20 cellular contexts compared by ENCODE assay signal in the genomic region with DNA sequence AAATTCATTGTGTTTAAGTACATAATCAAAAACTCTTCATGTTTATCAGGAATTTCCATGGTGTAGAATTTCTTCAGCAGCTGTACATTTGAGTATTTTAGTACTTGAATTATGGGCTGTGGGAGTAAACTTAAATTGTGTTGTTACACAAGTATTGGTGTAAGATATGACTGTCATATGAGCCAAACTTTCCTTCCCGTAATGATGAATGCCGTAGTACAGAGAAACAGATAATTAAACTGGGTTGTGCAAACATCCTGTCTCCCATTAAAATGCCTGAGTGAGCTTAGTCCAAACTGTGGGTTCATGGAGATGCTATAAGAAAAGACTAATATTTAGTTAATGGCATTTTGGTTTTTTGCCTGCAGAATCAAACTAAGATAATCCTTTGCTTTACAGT.
DNase-seq lines count a peak whose midpoint lies in the region; ATAC-seq and TF ChIP-seq lines count a peak whose summit lies in the region.
"Had no signal": no experiment of that assay in that cellular context is flagged by ENCODE, and none has a peak within 500 bp of the region (broad histone marks: within the 10 kb centered on the region; RNA-seq: fewer than 3 reads in every experiment).

No MANE protein-coding gene starts in this region.

- TF ChIP-seq RAD21 in SK-N-SH (IDR thresholded peaks at IDR 0.05; ENCODE audit: low read length): no peak

- H3K79me2 ChIP-seq in SK-N-SH (ENCODE audit: insufficient read depth) (no peaks in the 10 kb centered on the region), hepatocyte (no peaks in the 10 kb centered on the region)

- POLR2A ChIA-PET in SK-N-SH (lab: Yijun Ruan, JAX): no interaction called here
- POLR2A ChIA-PET in activated CD8-positive, alpha-beta T cell treated with anti-CD3 and anti-CD28 coated beads for 36 hours (lab: Charles Lee): interaction anchor here (1.0 kb wide), 1 partner anchor 8 kb away, joined by 4 read pairs; no protein-coding TSS in a partner anchor

- H3K9me2 ChIP-seq in SK-N-SH: no peaks in the 10 kb centered on the region
- H3K9me2 ChIP-seq in hepatocyte (replicated peaks; ENCODE audit: insufficient read depth): no peaks in the 10 kb centered on the region

- intact Hi-C loops in prostate gland (cut with DNase I): no loop called here
- intact Hi-C loops in activated CD8-positive, alpha-beta T cell treated with anti-CD3 and anti-CD28 coated beads for 36 hours (cut with micrococcal nuclease): no loop called here

- H3K27ac ChIP-seq in prostate gland (peak overlapping the region; percentile 18 to 26), SK-N-SH (ENCODE audit: low read depth in 2 of 2, low read length in 1 of 2) (no peak overlapping the region), hepatocyte (no peak overlapping the region)
- H3K27ac ChIP-seq: adrenal gland had no signal

- ATAC-seq in activated CD8-positive, alpha-beta T cell treated with anti-CD3 and anti-CD28 coated beads for 36 hours: no peak
- ATAC-seq: effector memory CD8-positive, alpha-beta T cell; stimulated activated effector memory CD8-positive, alpha-beta T cell treated with anti-CD3 and anti-CD28 coated beads, Interleukin-12 subunit alpha, Interleukin-12 subunit beta, amount 100 ng/mL, for 72 hours had no signal

- no peaks in the 10 kb centered on the region for H3K4me1 Mint-ChIP-seq in activated CD8-positive, alpha-beta T cell treated with anti-CD3 and anti-CD28 coated beads for 36 hours (ENCODE audit: low read depth)
- H3K4me1 Mint-ChIP-seq: stimulated activated effector memory CD8-positive, alpha-beta T cell treated with anti-CD3 and anti-CD28 coated beads, Interleukin-12 subunit alpha, Interleukin-12 subunit beta, amount 100 ng/mL, for 72 hours had no signal

- H3K27ac Mint-ChIP-seq in activated CD8-positive, alpha-beta T cell treated with anti-CD3 and anti-CD28 coated beads for 36 hours: no peak overlapping the region
- H3K27ac Mint-ChIP-seq: CD4-positive, alpha-beta T cell; effector memory CD8-positive, alpha-beta T cell; stimulated activated effector memory CD8-positive, alpha-beta T cell treated with anti-CD3 and anti-CD28 coated beads, Interleukin-12 subunit alpha, Interleukin-12 subunit beta, amount 100 ng/mL, for 72 hours; T-helper 1 cell treated with Interleukin-12 subunit alpha and Interleukin-12 subunit beta and Interleukin-4 antibody, amounts not matched to agents 30 μg/mL and 1 μg/mL, for 36 hours; type B pancreatic cell had no signal

- DNase-seq in NCI-H1417 (lab: John Stamatoyannopoulos, UW): peak in 2 of 3 experiments; percentile 1 to 59
- no peak for DNase-seq in NCI-H1417 treated with DMSO at 0.1 percent for 48 hours (lab: John Stamatoyannopoulos, UW)
- peak; percentile 91 for DNase-seq in LNCaP clone FGC (ENCODE audit: low read depth)
- peak; percentile 8 for DNase-seq in adipocyte (ENCODE audit: low read depth)
- DNase-seq in prostate gland (ENCODE audit: low spot score): peak; percentile 54
- DNase-seq in SK-N-SH: no peak
- no peak for DNase-seq in activated CD8-positive, alpha-beta T cell treated with anti-CD3 and anti-CD28 coated beads for 36 hours
- no peak for DNase-seq in hepatocyte (ENCODE audit: low spot score)
- DNase-seq: 8988T; activated CD4-positive, CD25-positive, alpha-beta regulatory T cell; adrenal gland; CD4-positive, alpha-beta T cell; effector memory CD8-positive, alpha-beta T cell; Karpas-422; NCI-H146; posterior cingulate gyrus; Right ventricle myocardium superior had no signal

- H3K9me3 Mint-ChIP-seq in activated CD8-positive, alpha-beta T cell treated with anti-CD3 and anti-CD28 coated beads for 36 hours: no peaks in the 10 kb centered on the region
- H3K9me3 Mint-ChIP-seq: CD4-positive, alpha-beta T cell; effector memory CD8-positive, alpha-beta T cell; stimulated activated effector memory CD8-positive, alpha-beta T cell treated with anti-CD3 and anti-CD28 coated beads, Interleukin-12 subunit alpha, Interleukin-12 subunit beta, amount 100 ng/mL, for 72 hours; T-helper 1 cell treated with Interleukin-12 subunit alpha and Interleukin-12 subunit beta and Interleukin-4 antibody, amounts not matched to agents 30 μg/mL and 1 μg/mL, for 36 hours; type B pancreatic cell had no signal

- TF ChIP-seq EP300 in SK-N-SH (IDR thresholded peaks at IDR 0.05; ENCODE audit: borderline replicate concordance in 1 of 2, low read depth in 1 of 2, low read length in 1 of 2): no peak

- H3K4me2 ChIP-seq in SK-N-SH: no peak overlapping the region
- H3K4me2 ChIP-seq in hepatocyte: no peak overlapping the region

- CTCF ChIA-PET in SK-N-SH (lab: Yijun Ruan, JAX): no interaction called here
- CTCF ChIA-PET in activated CD8-positive, alpha-beta T cell treated with anti-CD3 and anti-CD28 coated beads for 36 hours (lab: Charles Lee): no interaction called here

- H3K4me3 Mint-ChIP-seq in activated CD8-positive, alpha-beta T cell treated with anti-CD3 and anti-CD28 coated beads for 36 hours: no peak overlapping the region
- H3K4me3 Mint-ChIP-seq: CD4-positive, alpha-beta T cell; effector memory CD8-positive, alpha-beta T cell; stimulated activated effector memory CD8-positive, alpha-beta T cell treated with anti-CD3 and anti-CD28 coated beads, Interleukin-12 subunit alpha, Interleukin-12 subunit beta, amount 100 ng/mL, for 72 hours; T-helper 1 cell treated with Interleukin-12 subunit alpha and Interleukin-12 subunit beta and Interleukin-4 antibody, amounts not matched to agents 30 μg/mL and 1 μg/mL, for 36 hours; type B pancreatic cell had no signal

- no peak overlapping the region for H2AFZ ChIP-seq in SK-N-SH (ENCODE audit: low read depth)
- no peak overlapping the region for H2AFZ ChIP-seq in hepatocyte

- no peaks in the 10 kb centered on the region for H3K9me3 ChIP-seq in adipocyte (ENCODE audit: control insufficient read depth, low read length)
- no peaks in the 10 kb centered on the region for H3K9me3 ChIP-seq in prostate gland
- H3K9me3 ChIP-seq in SK-N-SH: no peaks in the 10 kb centered on the region
- H3K9me3 ChIP-seq in hepatocyte (ENCODE audit: low read depth): no peaks in the 10 kb centered on the region
- H3K9me3 ChIP-seq: adrenal gland had no signal

- H3K4me1 ChIP-seq in adipocyte (ENCODE audit: control insufficient read depth, insufficient read depth, low read length): no peaks in the 10 kb centered on the region
- H3K4me1 ChIP-seq in prostate gland (replicated peaks): no peaks in the 10 kb centered on the region
- H3K4me1 ChIP-seq in SK-N-SH (ENCODE audit: control insufficient read depth in 1 of 2, insufficient read depth in 2 of 2, low read depth in 1 of 2, low read length in 1 of 2): no peaks in the 10 kb centered on the region
- no peaks in the 10 kb centered on the region for H3K4me1 ChIP-seq in hepatocyte (ENCODE audit: insufficient read depth)
- H3K4me1 ChIP-seq: adrenal gland had no signal

- H3K27me3 ChIP-seq in adipocyte (replicated peaks; ENCODE audit: control insufficient read depth, insufficient read depth, low read length) (no peaks in the 10 kb centered on the region), prostate gland (replicated peaks; ENCODE audit: insufficient read depth) (no peaks in the 10 kb centered on the region), SK-N-SH (ENCODE audit: insufficient read depth) (no peaks in the 10 kb centered on the region), hepatocyte (no peaks in the 10 kb centered on the region)
- H3K27me3 ChIP-seq: adrenal gland had no signal

- H3K36me3 ChIP-seq in adipocyte (ENCODE audit: control insufficient read depth, insufficient read depth, low read length, severe bottlenecking) (no peaks in the 10 kb centered on the region), prostate gland (no peaks in the 10 kb centered on the region), SK-N-SH (replicated peaks in 1 of 2; ENCODE audit: control insufficient read depth in 1 of 2, insufficient read depth in 2 of 2, low read length in 1 of 2) (no peaks in the 10 kb centered on the region), hepatocyte (replicated peaks; ENCODE audit: insufficient read depth, low read depth) (no peaks in the 10 kb centered on the region)
- H3K36me3 ChIP-seq: adrenal gland had no signal

- H3K9ac ChIP-seq in adipocyte (ENCODE audit: low read length) (no peak overlapping the region), SK-N-SH (no peak overlapping the region)

- H3K36me3 Mint-ChIP-seq in activated CD8-positive, alpha-beta T cell treated with anti-CD3 and anti-CD28 coated beads for 36 hours (ENCODE audit: low read depth): no peaks in the 10 kb centered on the region
- H3K36me3 Mint-ChIP-seq: stimulated activated effector memory CD8-positive, alpha-beta T cell treated with anti-CD3 and anti-CD28 coated beads, Interleukin-12 subunit alpha, Interleukin-12 subunit beta, amount 100 ng/mL, for 72 hours; type B pancreatic cell had no signal

- no peaks in the 10 kb centered on the region for H3F3A ChIP-seq in SK-N-SH (replicated peaks; ENCODE audit: insufficient read depth)

- 6% methylated on average over 2 of the region's 2 CpGs for WGBS in prostate gland
- 0% methylated on average over 2 of the region's 2 CpGs for WGBS in SK-N-SH (ENCODE audit: low lambda C conversion rate)
- 27% methylated on average over 2 of the region's 2 CpGs for WGBS in hepatocyte (ENCODE audit: low lambda C conversion rate, missing lambda C conversion rate)

- TF ChIP-seq POLR2A in prostate gland (IDR thresholded peaks at IDR 0.05): no peak

- H3K27me3 Mint-ChIP-seq in activated CD8-positive, alpha-beta T cell treated with anti-CD3 and anti-CD28 coated beads for 36 hours: no peaks in the 10 kb centered on the region
- H3K27me3 Mint-ChIP-seq: effector memory CD8-positive, alpha-beta T cell; type B pancreatic cell had no signal

- no peaks in the 10 kb centered on the region for H4K20me1 ChIP-seq in SK-N-SH (ENCODE audit: insufficient read depth)
- H4K20me1 ChIP-seq in hepatocyte (ENCODE audit: insufficient read depth, poor library complexity, severe bottlenecking): no peaks in the 10 kb centered on the region

- TF ChIP-seq CTCF in LNCaP clone FGC (IDR thresholded peaks at IDR 0.05; ENCODE audit: control insufficient read depth, extremely low read depth, insufficient read depth) (no peak), prostate gland (IDR thresholded peaks at IDR 0.05) (no peak), SK-N-SH (IDR thresholded peaks at IDR 0.05) (no peak), hepatocyte (IDR thresholded peaks at IDR 0.05; ENCODE audit: poor library complexity) (no peak)
- TF ChIP-seq CTCF in activated CD8-positive, alpha-beta T cell treated with anti-CD3 and anti-CD28 coated beads for 36 hours (IDR thresholded peaks at IDR 0.05): no peak

- H3K4me3 ChIP-seq in LNCaP clone FGC (ENCODE audit: low read depth, low read length): no peak overlapping the region
- H3K4me3 ChIP-seq in adipocyte (ENCODE audit: low read length): no peak overlapping the region
- H3K4me3 ChIP-seq in prostate gland: no peak overlapping the region
- no peak overlapping the region for H3K4me3 ChIP-seq in SK-N-SH (ENCODE audit: low read depth in 2 of 2, low read length in 1 of 2)
- H3K4me3 ChIP-seq in hepatocyte: no peak overlapping the region
- H3K4me3 ChIP-seq: adrenal gland had no signal

TF ChIP-seq in SK-N-SH, 30 proteins besides CTCF, POLR2A, EP300 and RAD21:
- TF ChIP-seq JUND (IDR thresholded peaks at IDR 0.05): no peak

Comparison
In these comparisons a context has a peak if more than half of its experiments do, and no peak if none do; other contexts are left out.
1. DNase-seq: peak in NCI-H1417 (2 of 3), LNCaP clone FGC (single experiment), adipocyte (single experiment) and prostate gland (single experiment); none in NCI-H1417 treated with DMSO at 0.1 percent for 48 hours (single experiment), SK-N-SH (single experiment), activated CD8-positive, alpha-beta T cell treated with anti-CD3 and anti-CD28 coated beads for 36 hours (single experiment) and hepatocyte (single experiment).
2. H3K27ac ChIP-seq: peak in prostate gland (2 of 2); none in SK-N-SH (0 of 2) and hepatocyte (single experiment).